In the genomic region with DNA sequence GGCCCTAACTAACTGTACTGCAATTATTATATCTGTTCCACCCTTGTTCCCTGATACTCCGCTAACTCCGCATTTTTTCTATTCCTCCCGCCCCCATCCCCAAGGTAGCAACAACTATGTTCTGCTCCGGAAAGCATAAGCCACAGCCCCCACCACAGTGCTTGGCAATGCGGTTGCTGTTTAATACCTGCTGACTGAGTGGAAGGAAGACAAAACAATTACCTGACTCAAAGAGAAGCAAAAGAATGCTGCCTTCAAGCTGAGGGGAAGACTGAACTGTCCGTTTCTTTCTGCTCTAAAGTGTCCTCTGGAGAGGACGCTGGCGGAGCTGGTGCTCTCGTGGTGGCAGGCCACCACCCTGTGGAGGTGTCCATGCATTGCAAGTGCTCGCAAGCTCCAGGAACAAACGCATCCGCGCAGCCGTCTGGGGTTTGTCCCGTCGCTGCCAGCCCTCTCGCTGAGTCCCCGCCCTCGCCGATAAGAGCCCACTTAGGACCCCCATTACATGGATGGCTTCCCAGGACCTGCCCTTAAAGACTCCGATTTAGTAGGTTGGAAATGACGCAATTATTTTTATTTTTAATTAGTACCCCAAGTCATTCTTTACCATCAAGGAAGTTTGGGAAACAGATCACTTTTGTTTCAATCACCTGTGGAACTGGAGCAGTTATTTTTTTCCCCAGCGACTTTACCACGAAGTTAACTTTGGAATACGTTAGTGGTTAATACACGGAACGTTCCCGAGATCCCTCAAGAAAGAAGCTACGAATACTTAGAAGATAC, we compare ENCODE assay signal across 8 cellular contexts. TPM values are rescaled to one million over a fixed set of nuclear protein-coding genes. Genes with fewer than 3 reads are reported as not detected.
A peak's percentile ranks its signal among the peaks of the same experiment; 100 is the strongest.
DNase-seq lines count a peak whose midpoint lies in the region; ATAC-seq and TF ChIP-seq lines count a peak whose summit lies in the region.

No MANE protein-coding gene starts in this region.

- H3K9me3 Mint-ChIP-seq in activated T-cell treated with anti-CD3 and anti-CD28 coated beads, Interleukin-2, amount 50 U/mL, for 24 hours, result peaks cover 10% of the 10 kb centered on the region

- TF ChIP-seq CTCF in OCI-LY7 (conservative IDR thresholded peaks at IDR 0.05; ENCODE audit: low read length) (peak; percentile 98), esophagus muscularis mucosa (IDR thresholded peaks at IDR 0.05) (peak; percentile 95 to 99 (median 95))

- H3K4me1 Mint-ChIP-seq in activated T-cell treated with anti-CD3 and anti-CD28 coated beads, Interleukin-2, amount 50 U/mL, for 24 hours (ENCODE audit: low read depth), result peaks cover 40% of the 10 kb centered on the region

- H3K36me3 ChIP-seq in HUES6 (ENCODE audit: control insufficient read depth, insufficient read depth, low read length) (peaks cover 11% of the 10 kb centered on the region), OCI-LY7 (ENCODE audit: insufficient read depth, low read length) (peaks cover 33% of the 10 kb centered on the region), esophagus muscularis mucosa (peaks cover 0 to 12% (median 3%) of the 10 kb centered on the region in 4 donors)

- H3K9ac ChIP-seq in HUES6 (ENCODE audit: low read length), result peak overlapping the region; percentile 99

- H3K27ac ChIP-seq in HUES6 (ENCODE audit: low read depth, low read length) (no peak overlapping the region; the same call in 1 of the 2 replicates), OCI-LY7 (ENCODE audit: low read depth, low read length, poor library complexity, severe bottlenecking) (peak overlapping the region; percentile 84), esophagus muscularis mucosa (replicated peaks in 1 of 4) (peak overlapping the region; percentile 99 to 100 (median 99))

- peak overlapping the region; percentile 97 for H3K27ac Mint-ChIP-seq in activated T-cell treated with anti-CD3 and anti-CD28 coated beads, Interleukin-2, amount 50 U/mL, for 24 hours

- peak overlapping the region; percentile 76 for H2AFZ ChIP-seq in OCI-LY7 (ENCODE audit: low read length)

- WGBS in esophagus muscularis mucosa, result 12% methylated on average over 29 of the region's 29 CpGs

- peaks cover 55% of the 10 kb centered on the region for H3K79me2 ChIP-seq in OCI-LY7 (ENCODE audit: insufficient read depth, low read depth, low read length)

- POLR2A ChIA-PET in OCI-LY7 (lab: Charles Lee), result interaction anchor here (0.6 to 4.0 kb wide), 7 partner anchors 24 to 671 kb away, joined by 3 to 50 read pairs (median 3); no protein-coding TSS in a partner anchor

- no TSS peak for BruUV-seq in OCI-LY7 (replicated peaks; lab: Mats Ljungman, UMichigan)

- ATAC-seq in GM21390 (IDR thresholded peaks at IDR 0.05; ENCODE audit: unreplicated experiment), result peak; percentile 44

- H3K4me3 ChIP-seq in HUES6 (ENCODE audit: low read depth, low read length) (peak overlapping the region; percentile 78), OCI-LY7 (ENCODE audit: low read depth, low read length, poor library complexity, severe bottlenecking) (peak overlapping the region; percentile 81), esophagus muscularis mucosa (peak overlapping the region; percentile 87 to 98 (median 94))

- no peak for TF ChIP-seq POLR2A in esophagus muscularis mucosa (IDR thresholded peaks at IDR 0.05; ENCODE audit: low read depth)

- H3K9me3 ChIP-seq in HUES6 (ENCODE audit: control insufficient read depth, insufficient read depth, low read depth, low read length) (peaks cover 15% of the 10 kb centered on the region), OCI-LY7 (ENCODE audit: low read length) (peaks cover 6% of the 10 kb centered on the region), esophagus muscularis mucosa (no peaks in the 10 kb centered on the region)

- no peaks in the 10 kb centered on the region for H3K27me3 Mint-ChIP-seq in activated T-cell treated with anti-CD3 and anti-CD28 coated beads, Interleukin-2, amount 50 U/mL, for 24 hours

- no peaks in the 10 kb centered on the region for H3K9me2 ChIP-seq in OCI-LY7 (ENCODE audit: insufficient read depth, low read length)

- H3K27me3 ChIP-seq in HUES6 (ENCODE audit: control insufficient read depth, insufficient read depth, low read length) (no peaks in the 10 kb centered on the region), esophagus muscularis mucosa (no peaks in the 10 kb centered on the region)

- H3K4me3 Mint-ChIP-seq in activated T-cell treated with anti-CD3 and anti-CD28 coated beads, Interleukin-2, amount 50 U/mL, for 24 hours, result peak overlapping the region; percentile 95

- peaks cover 67% of the 10 kb centered on the region for H3K36me3 Mint-ChIP-seq in activated T-cell treated with anti-CD3 and anti-CD28 coated beads, Interleukin-2, amount 50 U/mL, for 24 hours (ENCODE audit: low read depth)

- no peak for TF ChIP-seq EP300 in esophagus muscularis mucosa (IDR thresholded peaks at IDR 0.05)

- peak overlapping the region; percentile 94 for H3K4me2 ChIP-seq in OCI-LY7 (ENCODE audit: low read length)

- DNase-seq in D341Med (ENCODE audit: low spot score) (peak; percentile 92), OCI-LY7 (ENCODE audit: low spot score) (peak; percentile 94), esophagus muscularis mucosa (ENCODE audit: extremely low spot score) (peak; percentile 97), myocyte (ENCODE audit: low read depth) (peak; percentile 90)
- DNase-seq in activated T-cell treated with anti-CD3 and anti-CD28 coated beads, Interleukin-2, amount 50 U/mL, for 24 hours, result peak; percentile 84
- DNase-seq in stimulated activated CD8-positive, alpha-beta memory T cell treated with anti-CD3 and anti-CD28 coated beads, Interleukin-7, amount 100 ng/mL, for 48 hours (ENCODE audit: extremely low read depth in 1 of 2, low read depth in 1 of 2), result peak; percentile 62 to 81

- intact Hi-C loops in OCI-LY7 (cut with micrococcal nuclease; ENCODE audit: unreplicated experiment) (loop anchor here (1.0 to 5.0 kb wide), 10 partner anchors 67 to 674 kb away; a partner anchor contains a TSS), esophagus muscularis mucosa (cut with DNase I) (loop anchor here (2.0 to 10.0 kb wide), 4 partner anchors 93 to 314 kb away; a partner anchor contains a TSS)

- H4K20me1 ChIP-seq in OCI-LY7 (ENCODE audit: insufficient read depth, low read length), result peaks cover 12% of the 10 kb centered on the region

- H3K4me1 ChIP-seq in HUES6 (ENCODE audit: control insufficient read depth, insufficient read depth, low read length) (peaks cover 8% of the 10 kb centered on the region; the same call in 1 of the 2 replicates), OCI-LY7 (ENCODE audit: insufficient read depth, low read length, poor library complexity, severe bottlenecking) (peaks cover 43% of the 10 kb centered on the region), esophagus muscularis mucosa (peaks cover 18 to 55% (median 49%) of the 10 kb centered on the region in 4 donors)

- CTCF ChIA-PET in OCI-LY7 (lab: Charles Lee; ENCODE audit: unreplicated experiment), result interaction anchor here (0.5 to 1.5 kb wide), 8 partner anchors 62 to 609 kb away, joined by 3 to 5 read pairs (median 4); no protein-coding TSS in a partner anchor

RNA-seq across cellular contexts. Expression of a gene that starts 1.6 kb away (rescaled TPM):
- 377 and 423 TPM in 2 replicates for total RNA-seq in OCI-LY7 (2014; rRNA removed; shearing (Covaris generic))
- total RNA-seq in OCI-LY7 (2022) (301 TPM in 2 replicates), esophagus muscularis mucosa (100 to 1,000 TPM; 297 to 460 (median 380) TPM), myocyte (680 and 760 TPM in 2 replicates)
- polyA plus RNA-seq in myocyte (2012), result 776 TPM

RNA-seq across cellular contexts. Expression of a gene that starts 15.9 kb away (rescaled TPM):
- total RNA-seq in OCI-LY7 (2014; rRNA removed; shearing (Covaris generic)), result 240 and 260 TPM in 2 replicates
- total RNA-seq in OCI-LY7 (2022) (222 and 230 TPM in 2 replicates), esophagus muscularis mucosa (100 to 1,000 TPM; 211 to 279 (median 244) TPM), myocyte (284 and 330 TPM in 2 replicates)
- 624 TPM for polyA plus RNA-seq in myocyte (2012)

RNA-seq across cellular contexts. Expression of a gene that starts 26.3 kb away (rescaled TPM):
- 3.8 and 5.7 TPM in 2 replicates for total RNA-seq in OCI-LY7 (2014; rRNA removed; shearing (Covaris generic))
- total RNA-seq in OCI-LY7 (2022), result 2.3 and 2.4 TPM in 2 replicates
- total RNA-seq in esophagus muscularis mucosa, result 10 to 100 TPM; 13.3 to 31.7 (median 16.5) TPM
- total RNA-seq in myocyte, result 39.9 and 120 TPM in 2 replicates
- polyA plus RNA-seq in myocyte (2012), result 22.3 TPM
